In the genomic region with DNA sequence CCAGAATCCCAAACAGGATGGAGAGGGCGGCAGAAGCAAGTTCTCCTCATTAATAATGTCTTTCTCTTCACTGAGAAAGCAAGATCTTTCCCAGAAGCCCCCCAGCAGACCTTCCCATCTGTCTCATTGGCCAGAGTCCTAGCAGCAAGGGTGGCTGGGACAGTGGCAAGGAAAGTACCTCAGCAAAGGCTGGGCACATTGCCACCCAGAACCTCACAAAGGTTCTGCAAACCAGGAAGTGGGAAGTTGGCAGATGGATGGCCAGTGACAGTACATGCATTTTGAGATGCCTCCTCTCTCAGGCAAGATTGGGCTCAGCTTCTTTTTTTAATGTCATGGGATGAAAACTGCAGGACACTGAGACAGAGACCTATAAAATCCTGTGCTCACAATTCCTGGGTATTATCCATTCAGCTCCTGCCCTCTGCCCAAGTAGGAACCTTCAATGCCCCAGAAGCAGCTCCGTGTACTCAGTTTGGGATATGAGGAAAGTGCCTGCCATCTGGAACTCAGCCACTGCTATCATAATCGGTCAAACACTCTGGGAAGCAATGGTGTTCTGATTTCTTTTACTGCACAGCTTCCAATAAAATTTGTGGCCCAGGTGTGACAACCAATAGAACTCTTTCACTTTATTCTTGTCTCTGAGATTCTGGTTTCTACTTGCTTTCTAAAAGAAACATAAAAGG, we compare ENCODE assay signal across 17 cellular contexts. TPM values are rescaled to one million over a fixed set of nuclear protein-coding genes. Genes with fewer than 3 reads are reported as not detected.
DNase-seq lines count a peak whose midpoint lies in the region; ATAC-seq and TF ChIP-seq lines count a peak whose summit lies in the region.
"Had no signal": no experiment of that assay in that cellular context is flagged by ENCODE, and none has a peak within 500 bp of the region (broad histone marks: within the 10 kb centered on the region; RNA-seq: fewer than 3 reads in every experiment).

No MANE protein-coding gene starts in this region.

- whole genome bisulfite sequencing in right cardiac atrium = 46% methylated on average over 3 of the region's 3 CpGs
- WGBS in esophagus muscularis mucosa = 54% methylated on average over 2 of the region's 3 CpGs
- 41 to 57% (median 48%) methylated on average over 3 of the region's 3 CpGs for WGBS in stomach, 5 donors
- WGBS in prostate gland = 51% methylated on average over 3 of the region's 3 CpGs

- intact Hi-C loops in Right ventricle myocardium superior (cut with DNase I) = loop anchor here (2.0 kb wide), 1 partner anchor 68 kb away; no protein-coding TSS in a partner anchor
- intact Hi-C loops in right cardiac atrium (cut with DNase I) = no loop called here
- intact Hi-C loops in esophagus muscularis mucosa (cut with DNase I) = no loop called here
- intact Hi-C loops in stomach (cut with DNase I; ENCODE audit: low total_unique reads) = no loop called here
- intact Hi-C loops in prostate gland (cut with DNase I) = no loop called here
- intact Hi-C loops in colonic mucosa (cut with DNase I) = no loop called here

- H3K4me3 ChIP-seq in right cardiac atrium (ENCODE audit: low read length) (no peak overlapping the region), OCI-LY3 (ENCODE audit: low read length) (no peak overlapping the region), esophagus muscularis mucosa (no peak overlapping the region), stomach (no peak overlapping the region), prostate gland (no peak overlapping the region), colonic mucosa (no peak overlapping the region)

- TF ChIP-seq EP300 in esophagus muscularis mucosa (IDR thresholded peaks at IDR 0.05) (no peak), stomach (IDR thresholded peaks at IDR 0.05) (no peak)

- DNase-seq in Right ventricle myocardium superior = no peak
- no peak for DNase-seq in right cardiac atrium
- no peak for DNase-seq in esophagus muscularis mucosa (ENCODE audit: extremely low spot score)
- no peak for DNase-seq in stomach
- no peak for DNase-seq in prostate gland (ENCODE audit: low spot score)
- DNase-seq in colonic mucosa = no peak
- DNase-seq: ACHN; activated CD8-positive, alpha-beta memory T cell treated with anti-CD3 and anti-CD28 coated beads for 24 hours; COR-L47; GDM1; HCEC 1CT; hippocampal formation; kidney glomerular epithelial cell; NCI-H1436; stimulated activated naive B cell treated with anti-CD40 and anti-IgM and Interleukin-4, amounts not matched to agents 10 μg/mL and 1 μg/mL and 100 μg/mL, for 72 hours had no signal

- H3K36me3 ChIP-seq in OCI-LY3 (replicated peaks; ENCODE audit: low read depth, low read length) = no peaks in the 10 kb centered on the region
- no peaks in the 10 kb centered on the region for H3K36me3 ChIP-seq in esophagus muscularis mucosa
- no peaks in the 10 kb centered on the region for H3K36me3 ChIP-seq in stomach
- no peaks in the 10 kb centered on the region for H3K36me3 ChIP-seq in prostate gland
- no peaks in the 10 kb centered on the region for H3K36me3 ChIP-seq in colonic mucosa

- TF ChIP-seq POLR2A in esophagus muscularis mucosa (IDR thresholded peaks at IDR 0.05; ENCODE audit: low read depth) = no peak
- no peak for TF ChIP-seq POLR2A in stomach (IDR thresholded peaks at IDR 0.05)
- no peak for TF ChIP-seq POLR2A in GM18505 (IDR thresholded peaks at IDR 0.05; ENCODE audit: borderline replicate concordance, extremely low read depth, insufficient read depth, insufficient read length)
- TF ChIP-seq POLR2A in prostate gland (IDR thresholded peaks at IDR 0.05) = no peak

- TF ChIP-seq CTCF in OCI-LY3 (IDR thresholded peaks at IDR 0.05; ENCODE audit: low read depth, low read length) (no peak), esophagus muscularis mucosa (IDR thresholded peaks at IDR 0.05) (no peak), stomach (IDR thresholded peaks at IDR 0.05) (no peak), prostate gland (IDR thresholded peaks at IDR 0.05) (no peak), colonic mucosa (IDR thresholded peaks at IDR 0.05) (no peak)

- H3K4me2 ChIP-seq in OCI-LY3 (ENCODE audit: low read length) = no peak overlapping the region

- no peak overlapping the region for H3K27ac ChIP-seq in right cardiac atrium (ENCODE audit: low read length)
- H3K27ac ChIP-seq in OCI-LY3 (ENCODE audit: low read length) = no peak overlapping the region
- peak overlapping the region in 3 of 4 donors; percentile 12 to 53 (median 42) for H3K27ac ChIP-seq in esophagus muscularis mucosa (replicated peaks in 1 of 4)
- peak overlapping the region in 3 of 5 donors; percentile 19 to 48 (median 21) for H3K27ac ChIP-seq in stomach
- no peak overlapping the region for H3K27ac ChIP-seq in prostate gland
- H3K27ac ChIP-seq in colonic mucosa = no peak overlapping the region

- H2AFZ ChIP-seq in OCI-LY3 (ENCODE audit: low read depth, low read length) = peak overlapping the region; percentile 92

- H3K27me3 ChIP-seq in right cardiac atrium (ENCODE audit: control insufficient read depth, insufficient read depth) = no peaks in the 10 kb centered on the region
- H3K27me3 ChIP-seq in OCI-LY3 (ENCODE audit: low read depth, low read length) = no peaks in the 10 kb centered on the region
- no peaks in the 10 kb centered on the region for H3K27me3 ChIP-seq in esophagus muscularis mucosa
- H3K27me3 ChIP-seq in stomach = no peaks in the 10 kb centered on the region
- no peaks in the 10 kb centered on the region for H3K27me3 ChIP-seq in prostate gland (replicated peaks; ENCODE audit: insufficient read depth)
- no peaks in the 10 kb centered on the region for H3K27me3 ChIP-seq in colonic mucosa

- no peaks in the 10 kb centered on the region for H3K79me2 ChIP-seq in OCI-LY3 (ENCODE audit: low read length)

- H3K9ac ChIP-seq in OCI-LY3 (ENCODE audit: low read length) (no peak overlapping the region), colonic mucosa (ENCODE audit: low read depth in 2 of 2, low read length in 2 of 2) (no peak overlapping the region)

- H3K9me3 ChIP-seq in right cardiac atrium (ENCODE audit: control insufficient read depth, low read length) (no peaks in the 10 kb centered on the region), OCI-LY3 (ENCODE audit: insufficient read depth, low read length) (no peaks in the 10 kb centered on the region), esophagus muscularis mucosa (no peaks in the 10 kb centered on the region), stomach (no peaks in the 10 kb centered on the region), prostate gland (no peaks in the 10 kb centered on the region), colonic mucosa (no peaks in the 10 kb centered on the region)

- peak; percentile 24 for ATAC-seq in Right ventricle myocardium superior (ENCODE audit: poor library complexity)
- ATAC-seq in right cardiac atrium = no peak
- no peak for ATAC-seq in GM18505 (IDR thresholded peaks at IDR 0.05; ENCODE audit: unreplicated experiment)
- ATAC-seq: stimulated activated naive B cell treated with anti-CD40 and anti-IgM and Interleukin-4, amounts not matched to agents 10 μg/mL and 1 μg/mL and 100 μg/mL, for 72 hours had no signal

- peaks cover 5% of the 10 kb centered on the region for H3K4me1 ChIP-seq in right cardiac atrium (ENCODE audit: control insufficient read depth, insufficient read depth, low read length)
- H3K4me1 ChIP-seq in OCI-LY3 (ENCODE audit: low read length) = peaks cover 7% of the 10 kb centered on the region
- H3K4me1 ChIP-seq in esophagus muscularis mucosa = peaks cover 0 to 23% (median 9%) of the 10 kb centered on the region in 4 donors
- peaks cover 0 to 14% (median 7%) of the 10 kb centered on the region in 4 donors for H3K4me1 ChIP-seq in stomach
- no peaks in the 10 kb centered on the region for H3K4me1 ChIP-seq in prostate gland (replicated peaks)
- H3K4me1 ChIP-seq in colonic mucosa = no peaks in the 10 kb centered on the region

- H4K20me1 ChIP-seq in OCI-LY3 (ENCODE audit: insufficient read depth, low read length) = no peaks in the 10 kb centered on the region

RNA-seq across cellular contexts. Expression of gene DPH3, which starts 25.5 kb away (rescaled TPM):
- 18.1 TPM for total RNA-seq in Right ventricle myocardium superior
- total RNA-seq in right cardiac atrium = 10 to 100 TPM; 19.0 to 24.2 (median 21.5) TPM
- 14.7 TPM for polyA plus RNA-seq in right cardiac atrium
- total RNA-seq in esophagus muscularis mucosa = 10 to 100 TPM; 27.2 to 50.7 (median 37.6) TPM
- 10 to 100 TPM in 3 of 5 donors, 1 to 10 TPM in 2; 4.7 to 19.6 (median 16.7) TPM for total RNA-seq in stomach
- 10 to 100 TPM in 2 of 3 donors, 1 to 10 TPM in 1; 9.4 to 21.2 (median 19.7) TPM for polyA plus RNA-seq in stomach
- 10 to 100 TPM; 12.4 to 13.8 TPM for total RNA-seq in prostate gland
- 10 to 100 TPM; 15.4 to 23.4 TPM for total RNA-seq in colonic mucosa

RNA-seq across cellular contexts. Expression of gene OXNAD1, which starts 25.8 kb away (rescaled TPM):
- total RNA-seq in Right ventricle myocardium superior (14.6 TPM), right cardiac atrium (10 to 100 TPM; 13.9 to 14.7 (median 14.3) TPM), esophagus muscularis mucosa (10 to 100 TPM in 2 of 4 donors, 1 to 10 TPM in 2; 6.7 to 13.3 (median 10.2) TPM), stomach (10 to 100 TPM in 2 of 5 donors, 1 to 10 TPM in 3; 6.7 to 51.3 (median 7.8) TPM), prostate gland (10 to 100 TPM; 16.2 to 16.3 TPM), colonic mucosa (10 to 100 TPM; 23.4 to 26.2 TPM)
- polyA plus RNA-seq in right cardiac atrium (6.5 TPM), stomach (10 to 100 TPM in 1 of 3 donors, 1 to 10 TPM in 2; 5.5 to 10.7 (median 7.4) TPM)

Comparison
In these comparisons a context has a peak if more than half of its experiments do, and no peak if none do; other contexts are left out.
1. H3K27ac ChIP-seq: peak in esophagus muscularis mucosa (3 of 4) and stomach (3 of 5); none in right cardiac atrium (single experiment), OCI-LY3 (single experiment), prostate gland (0 of 2) and colonic mucosa (single experiment).